Comparison of ENCODE assay signal across 13 cellular contexts in genomic region chr6:129889580-129889979, GRCh38. TPM values are rescaled to one million over a fixed set of nuclear protein-coding genes. Genes with fewer than 3 reads are reported as not detected.
DNase-seq lines count a peak whose midpoint lies in the region; ATAC-seq and TF ChIP-seq lines count a peak whose summit lies in the region.
"Had no signal": no experiment of that assay in that cellular context is flagged by ENCODE, and none has a peak within 500 bp of the region (broad histone marks: within the 10 kb centered on the region; RNA-seq: fewer than 3 reads in every experiment).

No MANE protein-coding gene starts in this region.

- H3K9me3 Mint-ChIP-seq in activated T-helper 2 cell treated with anti-CD3 and anti-CD28 coated beads, Interferon-gamma antibody, Interleukin-2, Interleukin-4, amounts not matched to agents 10 μg/mL and 5 μg/mL and 100 μg/mL, durations not matched to agents 14 hours and 24 hours and 36 hours: no peaks in the 10 kb centered on the region

- no peak overlapping the region for H3K4me2 ChIP-seq in mesendoderm (ENCODE audit: low read length)

- no peak overlapping the region for H3K56ac ChIP-seq in mesendoderm (ENCODE audit: low read length)

- no peaks in the 10 kb centered on the region for H3K79me2 ChIP-seq in mesendoderm (ENCODE audit: control insufficient read depth, insufficient read depth, low read length)

- peaks cover 3% of the 10 kb centered on the region for H3K4me1 Mint-ChIP-seq in activated T-helper 2 cell treated with anti-CD3 and anti-CD28 coated beads, Interferon-gamma antibody, Interleukin-2, Interleukin-4, amounts not matched to agents 10 μg/mL and 5 μg/mL and 100 μg/mL, durations not matched to agents 14 hours and 24 hours and 36 hours (ENCODE audit: low read depth)

- H3K23ac ChIP-seq in mesendoderm (ENCODE audit: low read length): no peak overlapping the region

- no peak overlapping the region for H2BK15ac ChIP-seq in mesendoderm (replicated peaks; ENCODE audit: low read depth)

- no peak overlapping the region for H3K18ac ChIP-seq in mesendoderm (ENCODE audit: low read length)

- no peak overlapping the region for H4K5ac ChIP-seq in mesendoderm (ENCODE audit: low read length)

- no peak overlapping the region for H3K4me3 Mint-ChIP-seq in activated T-helper 2 cell treated with anti-CD3 and anti-CD28 coated beads, Interferon-gamma antibody, Interleukin-2, Interleukin-4, amounts not matched to agents 10 μg/mL and 5 μg/mL and 100 μg/mL, durations not matched to agents 14 hours and 24 hours and 36 hours (ENCODE audit: low read depth)
- H3K4me3 Mint-ChIP-seq: activated naive CD8-positive, alpha-beta T cell had no signal

- H3K4me3 ChIP-seq in RWPE2 (ENCODE audit: severe bottlenecking): no peak overlapping the region
- H3K4me3 ChIP-seq in mesendoderm (ENCODE audit: low read length): no peak overlapping the region
- H3K4me3 ChIP-seq: esophagus squamous epithelium, testis had no signal

- H4K8ac ChIP-seq in mesendoderm (ENCODE audit: low read depth, low read length): no peak overlapping the region

- peak; percentile 32 for DNase-seq in stimulated activated CD4-positive, alpha-beta T cell treated with anti-CD3 and anti-CD28 coated beads, Interleukin-4, amount 100 ng/mL, for 24 hours
- no peak for DNase-seq in stimulated activated CD4-positive, alpha-beta T cell treated with anti-CD3 and anti-CD28 coated beads, Interleukin-2, amount 100 ng/mL, for 48 hours
- no peak for DNase-seq in RWPE2 (ENCODE audit: low spot score)
- DNase-seq in fibroblast of peridontal ligament (ENCODE audit: extremely low read depth): peak; percentile 91
- no peak for DNase-seq in mesendoderm
- DNase-seq in activated T-helper 2 cell treated with anti-CD3 and anti-CD28 coated beads, Interferon-gamma antibody, Interleukin-2, Interleukin-4, amounts not matched to agents 10 μg/mL and 5 μg/mL and 100 μg/mL, durations not matched to agents 14 hours and 24 hours and 36 hours (ENCODE audit: low spot score): no peak
- no peak for DNase-seq in iPS-NIHi11 (ENCODE audit: low spot score)
- DNase-seq: esophagus squamous epithelium, NCI-H526 treated with DMSO at 0.1 percent for 48 hours, testis had no signal

- no CpG with 5 or more reads among the region's 1 CpG for WGBS in mesendoderm (ENCODE audit: extremely low coverage, insufficient coverage, low lambda C conversion rate)

- H3K36me3 Mint-ChIP-seq in activated T-helper 2 cell treated with anti-CD3 and anti-CD28 coated beads, Interferon-gamma antibody, Interleukin-2, Interleukin-4, amounts not matched to agents 10 μg/mL and 5 μg/mL and 100 μg/mL, durations not matched to agents 14 hours and 24 hours and 36 hours (ENCODE audit: low read depth): no peaks in the 10 kb centered on the region
- H3K36me3 Mint-ChIP-seq: activated naive CD8-positive, alpha-beta T cell had no signal

- H3K4me1 ChIP-seq in RWPE2 (ENCODE audit: insufficient read depth, poor library complexity, severe bottlenecking) (peaks cover 19% of the 10 kb centered on the region), mesendoderm (ENCODE audit: control insufficient read depth, low read depth, low read length) (no peaks in the 10 kb centered on the region)
- H3K4me1 ChIP-seq: testis had no signal

- H2BK5ac ChIP-seq in mesendoderm (ENCODE audit: low read length): no peak overlapping the region

- no peak overlapping the region for H3K4ac ChIP-seq in mesendoderm (ENCODE audit: low read depth, low read length)

- H3K27ac ChIP-seq in RWPE2 (ENCODE audit: poor library complexity, severe bottlenecking) (peak overlapping the region; percentile 93), mesendoderm (ENCODE audit: low read depth, low read length) (no peak overlapping the region)
- H3K27ac ChIP-seq: esophagus squamous epithelium, testis had no signal

- no peak overlapping the region for H3K9ac ChIP-seq in mesendoderm (ENCODE audit: low read length)

- H3K27me3 Mint-ChIP-seq in activated T-helper 2 cell treated with anti-CD3 and anti-CD28 coated beads, Interferon-gamma antibody, Interleukin-2, Interleukin-4, amounts not matched to agents 10 μg/mL and 5 μg/mL and 100 μg/mL, durations not matched to agents 14 hours and 24 hours and 36 hours (ENCODE audit: low read depth): peaks cover 8% of the 10 kb centered on the region

- no peaks in the 10 kb centered on the region for H3K79me1 ChIP-seq in mesendoderm (ENCODE audit: low read length)

- H3K27me3 ChIP-seq in RWPE2 (ENCODE audit: insufficient read depth, poor library complexity, severe bottlenecking): no peaks in the 10 kb centered on the region
- H3K27me3 ChIP-seq in mesendoderm (ENCODE audit: insufficient read depth, low read length, poor library complexity): no peaks in the 10 kb centered on the region
- H3K27me3 ChIP-seq: esophagus squamous epithelium, testis had no signal

- H2AK5ac ChIP-seq in mesendoderm (ENCODE audit: low read length): no peak overlapping the region

- intact Hi-C loops in activated T-helper 2 cell treated with anti-CD3 and anti-CD28 coated beads, Interferon-gamma antibody, Interleukin-2, Interleukin-4, amounts not matched to agents 10 μg/mL and 5 μg/mL and 100 μg/mL, durations not matched to agents 14 hours and 24 hours and 36 hours (cut with micrococcal nuclease): no loop called here

- no peaks in the 10 kb centered on the region for H3K36me3 ChIP-seq in RWPE2 (ENCODE audit: low read depth)
- H3K36me3 ChIP-seq in mesendoderm (ENCODE audit: control insufficient read depth, insufficient read depth, low read length): no peaks in the 10 kb centered on the region
- H3K36me3 ChIP-seq: esophagus squamous epithelium had no signal

- ATAC-seq in RWPE2 (ENCODE audit: low read depth) (peak; percentile 89), GM19452 (IDR thresholded peaks at IDR 0.05; ENCODE audit: unreplicated experiment) (no peak)

- TF ChIP-seq CTCF in RWPE2 (IDR thresholded peaks at IDR 0.05; ENCODE audit: poor library complexity, severe bottlenecking): no peak

- no peak overlapping the region for H3K27ac Mint-ChIP-seq in activated T-helper 2 cell treated with anti-CD3 and anti-CD28 coated beads, Interferon-gamma antibody, Interleukin-2, Interleukin-4, amounts not matched to agents 10 μg/mL and 5 μg/mL and 100 μg/mL, durations not matched to agents 14 hours and 24 hours and 36 hours
- H3K27ac Mint-ChIP-seq: activated naive CD8-positive, alpha-beta T cell had no signal

- H3K9me3 ChIP-seq in RWPE2 (ENCODE audit: severe bottlenecking): no peaks in the 10 kb centered on the region
- H3K9me3 ChIP-seq: esophagus squamous epithelium, testis had no signal

- no peak overlapping the region for H2BK120ac ChIP-seq in mesendoderm (ENCODE audit: low read depth, low read length)

RNA-seq across cellular contexts. Expression of gene TMEM244, which starts 28.5 kb away (rescaled TPM):
- not detected for polyA plus RNA-seq in mesendoderm (2013, experiment 1 of 2)
- polyA plus RNA-seq in mesendoderm (2013, experiment 2 of 2): not detected
- total RNA-seq in activated T-helper 2 cell treated with anti-CD3 and anti-CD28 coated beads, Interferon-gamma antibody, Interleukin-2, Interleukin-4, amounts not matched to agents 10 μg/mL and 5 μg/mL and 100 μg/mL, durations not matched to agents 14 hours and 24 hours and 36 hours: not detected in 2 replicates
- total RNA-seq: esophagus squamous epithelium, mucosa of gallbladder, testis had no signal

Comparison
In these comparisons a context has a peak if more than half of its experiments do, and no peak if none do; other contexts are left out.
1. DNase-seq: peak in stimulated activated CD4-positive, alpha-beta T cell treated with anti-CD3 and anti-CD28 coated beads, Interleukin-4, amount 100 ng/mL, for 24 hours (single experiment) and fibroblast of peridontal ligament (single experiment); none in stimulated activated CD4-positive, alpha-beta T cell treated with anti-CD3 and anti-CD28 coated beads, Interleukin-2, amount 100 ng/mL, for 48 hours (0 of 2), RWPE2 (single experiment), mesendoderm (single experiment), activated T-helper 2 cell treated with anti-CD3 and anti-CD28 coated beads, Interferon-gamma antibody, Interleukin-2, Interleukin-4, amounts not matched to agents 10 μg/mL and 5 μg/mL and 100 μg/mL, durations not matched to agents 14 hours and 24 hours and 36 hours (single experiment) and iPS-NIHi11 (single experiment).